12 cellular contexts compared by ENCODE assay signal in the genomic region with DNA sequence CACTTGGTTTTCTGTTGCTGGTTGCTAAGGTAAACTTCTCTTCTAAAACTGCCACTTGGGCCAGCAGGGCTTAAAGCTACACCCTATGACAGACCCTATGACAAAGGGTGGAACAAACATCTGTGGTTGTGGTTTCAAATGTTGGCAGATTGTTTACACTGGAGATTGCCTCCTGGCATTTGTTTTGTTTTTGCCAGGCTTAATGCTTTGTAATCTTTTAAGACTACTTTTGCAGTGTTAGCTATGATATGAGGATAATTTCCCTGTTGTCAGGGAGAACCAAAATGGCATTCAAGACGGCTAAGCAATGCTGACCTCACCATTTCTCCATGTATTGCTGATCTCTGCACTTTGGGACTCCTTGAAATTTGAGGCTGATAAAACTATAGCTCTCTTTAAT. TPM values are rescaled to one million over a fixed set of nuclear protein-coding genes. Genes with fewer than 3 reads are reported as not detected.
DNase-seq lines count a peak whose midpoint lies in the region; ATAC-seq and FAIRE-seq lines count a peak whose summit lies in the region.
"Had no signal": no experiment of that assay in that cellular context is flagged by ENCODE, and none has a peak within 500 bp of the region (broad histone marks: within the 10 kb centered on the region; RNA-seq: fewer than 3 reads in every experiment).

No MANE protein-coding gene starts in this region.

- H3K27me3 Mint-ChIP-seq in activated T-helper 1 cell treated with anti-CD3 and anti-CD28 coated beads, Interleukin-12 subunit alpha, Interleukin-12 subunit beta, Interleukin-2, Interleukin-4 antibody, amounts not matched to agents 30 ng/mL and 10 ng/mL and 1 ng/mL, durations not matched to agents 14 hours and 24 hours and 36 hours (ENCODE audit: insufficient read depth) = peaks cover 3% of the 10 kb centered on the region

- H3K36me3 Mint-ChIP-seq in activated T-helper 1 cell treated with anti-CD3 and anti-CD28 coated beads, Interleukin-12 subunit alpha, Interleukin-12 subunit beta, Interleukin-2, Interleukin-4 antibody, amounts not matched to agents 30 ng/mL and 10 ng/mL and 1 ng/mL, durations not matched to agents 14 hours and 24 hours and 36 hours (ENCODE audit: low read depth) = no peaks in the 10 kb centered on the region
- H3K36me3 Mint-ChIP-seq: CD8-positive, alpha-beta T cell had no signal

- H3K27ac Mint-ChIP-seq in activated T-helper 1 cell treated with anti-CD3 and anti-CD28 coated beads, Interleukin-12 subunit alpha, Interleukin-12 subunit beta, Interleukin-2, Interleukin-4 antibody, amounts not matched to agents 30 ng/mL and 10 ng/mL and 1 ng/mL, durations not matched to agents 14 hours and 24 hours and 36 hours = no peak overlapping the region
- H3K27ac Mint-ChIP-seq: CD8-positive, alpha-beta T cell had no signal

- H3K4me1 Mint-ChIP-seq in activated T-helper 1 cell treated with anti-CD3 and anti-CD28 coated beads, Interleukin-12 subunit alpha, Interleukin-12 subunit beta, Interleukin-2, Interleukin-4 antibody, amounts not matched to agents 30 ng/mL and 10 ng/mL and 1 ng/mL, durations not matched to agents 14 hours and 24 hours and 36 hours (ENCODE audit: low read depth) = no peaks in the 10 kb centered on the region

- intact Hi-C loops in left ventricle myocardium superior (cut with micrococcal nuclease) = no loop called here
- intact Hi-C loops in activated T-helper 1 cell treated with anti-CD3 and anti-CD28 coated beads, Interleukin-12 subunit alpha, Interleukin-12 subunit beta, Interleukin-2, Interleukin-4 antibody, amounts not matched to agents 30 ng/mL and 10 ng/mL and 1 ng/mL, durations not matched to agents 14 hours and 24 hours and 36 hours (cut with micrococcal nuclease) = no loop called here

- FAIRE-seq in RCC 7860 (lab: Jason Lieb, UNC) = no peak
- FAIRE-seq: TTC549 had no signal

- ATAC-seq in left ventricle myocardium superior = peak; percentile 65
- ATAC-seq in GM21723 (IDR thresholded peaks at IDR 0.05; ENCODE audit: unreplicated experiment) = no peak
- ATAC-seq: CD8-positive, alpha-beta T cell had no signal

- no peak overlapping the region for H3K4me3 Mint-ChIP-seq in activated T-helper 1 cell treated with anti-CD3 and anti-CD28 coated beads, Interleukin-12 subunit alpha, Interleukin-12 subunit beta, Interleukin-2, Interleukin-4 antibody, amounts not matched to agents 30 ng/mL and 10 ng/mL and 1 ng/mL, durations not matched to agents 14 hours and 24 hours and 36 hours
- H3K4me3 Mint-ChIP-seq: CD8-positive, alpha-beta T cell had no signal

- H3K9me3 Mint-ChIP-seq in activated T-helper 1 cell treated with anti-CD3 and anti-CD28 coated beads, Interleukin-12 subunit alpha, Interleukin-12 subunit beta, Interleukin-2, Interleukin-4 antibody, amounts not matched to agents 30 ng/mL and 10 ng/mL and 1 ng/mL, durations not matched to agents 14 hours and 24 hours and 36 hours = no peaks in the 10 kb centered on the region
- H3K9me3 Mint-ChIP-seq: CD8-positive, alpha-beta T cell had no signal

- DNase-seq in A172 (ENCODE audit: low spot score) = peak; percentile 28
- DNase-seq in DMS153 treated with DMSO at 0.1 percent for 48 hours (lab: John Stamatoyannopoulos, UW; ENCODE audit: unreplicated experiment) = peak; percentile 59
- DNase-seq in RCC 7860 (ENCODE audit: low spot score) = peak; percentile 5
- no peak for DNase-seq in left ventricle myocardium superior
- no peak for DNase-seq in SHP77 (lab: John Stamatoyannopoulos, UW)
- no peak for DNase-seq in SIG-M5 (lab: John Stamatoyannopoulos, UW)
- no peak for DNase-seq in activated T-helper 1 cell treated with anti-CD3 and anti-CD28 coated beads, Interleukin-12 subunit alpha, Interleukin-12 subunit beta, Interleukin-2, Interleukin-4 antibody, amounts not matched to agents 30 ng/mL and 10 ng/mL and 1 ng/mL, durations not matched to agents 14 hours and 24 hours and 36 hours (ENCODE audit: low spot score)
- DNase-seq: CD8-positive, alpha-beta T cell; KG1; ovary had no signal

RNA-seq across cellular contexts. Expression of gene MAMDC2, which starts 50.3 kb away (rescaled TPM):
- total RNA-seq in A172 (2014; rRNA removed; shearing (Covaris generic)) = 4.2 and 6.0 TPM in 2 replicates
- total RNA-seq in left ventricle myocardium superior = 8.9 TPM
- total RNA-seq in activated T-helper 1 cell treated with anti-CD3 and anti-CD28 coated beads, Interleukin-12 subunit alpha, Interleukin-12 subunit beta, Interleukin-2, Interleukin-4 antibody, amounts not matched to agents 30 ng/mL and 10 ng/mL and 1 ng/mL, durations not matched to agents 14 hours and 24 hours and 36 hours = not detected in 2 replicates
- total RNA-seq: CD8-positive, alpha-beta T cell had no signal

Comparison
In these comparisons a context has a peak if more than half of its experiments do, and no peak if none do; other contexts are left out.
1. DNase-seq: peak in A172 (single experiment), DMS153 treated with DMSO at 0.1 percent for 48 hours (single experiment) and RCC 7860 (single experiment); none in left ventricle myocardium superior (single experiment), SHP77 (0 of 2), SIG-M5 (single experiment) and activated T-helper 1 cell treated with anti-CD3 and anti-CD28 coated beads, Interleukin-12 subunit alpha, Interleukin-12 subunit beta, Interleukin-2, Interleukin-4 antibody, amounts not matched to agents 30 ng/mL and 10 ng/mL and 1 ng/mL, durations not matched to agents 14 hours and 24 hours and 36 hours (single experiment).